ENCODE assay signal across 8 cellular contexts in genomic region chr1:44031051-44031899, GRCh38. TPM values are rescaled to one million over a fixed set of nuclear protein-coding genes. Genes with fewer than 3 reads are reported as not detected.
DNase-seq lines count a peak whose midpoint lies in the region; ATAC-seq and TF ChIP-seq lines count a peak whose summit lies in the region.

TSS of gene SLC6A9 (minus strand) at chr1:44031462. CDS start at chr1:44024277, 7,185 bp downstream.

- TF ChIP-seq CTCF in RWPE2 (IDR thresholded peaks at IDR 0.05; ENCODE audit: poor library complexity, severe bottlenecking) (peak; percentile 6), retinal pigment epithelial cell (conservative IDR thresholded peaks at IDR 0.05; ENCODE audit: low read depth, low read length) (no peak)

- peaks cover 9% of the 10 kb centered on the region; the same call in 1 of the 2 replicates for H3K36me3 ChIP-seq in RWPE2 (ENCODE audit: low read depth)

- H3K4me1 ChIP-seq in RWPE2 (ENCODE audit: insufficient read depth, poor library complexity, severe bottlenecking), result peaks cover 26% of the 10 kb centered on the region

- H3K27me3 ChIP-seq in RWPE2 (ENCODE audit: insufficient read depth, poor library complexity, severe bottlenecking), result no peaks in the 10 kb centered on the region

- DNase-seq in NCI-H1092 treated with DMSO at 0.1 percent for 48 hours (lab: John Stamatoyannopoulos, UW), result peak; percentile 10
- no peak for DNase-seq in NCI-H1092 (lab: John Stamatoyannopoulos, UW)
- DNase-seq in RWPE2 (ENCODE audit: low spot score), result no peak
- DNase-seq in activated naive CD8-positive, alpha-beta T cell treated with anti-CD3 and anti-CD28 coated beads, Interleukin-2, amount 50 U/mL, for 16 hours (ENCODE audit: low read depth, low spot score), result peak; percentile 48
- peak; percentile 51 for DNase-seq in left ventricle myocardium superior
- DNase-seq in retinal pigment epithelial cell (ENCODE audit: low read depth), result no peak
- DNase-seq in cortex of kidney (lab: John Stamatoyannopoulos, UW), result no peak

- no peaks in the 10 kb centered on the region for H3K9me3 ChIP-seq in RWPE2 (ENCODE audit: severe bottlenecking)

- intact Hi-C loops in left ventricle myocardium superior (cut with micrococcal nuclease), result no loop called here

- H3K4me3 ChIP-seq in RWPE2 (ENCODE audit: severe bottlenecking) (peak within 1 kb of the TSS; percentile 62), retinal pigment epithelial cell (ENCODE audit: low read length) (peak within 1 kb of the TSS; percentile 71)

- H3K27ac ChIP-seq in RWPE2 (ENCODE audit: poor library complexity, severe bottlenecking), result peak within 1 kb of the TSS; percentile 72

- peak; percentile 28 for ATAC-seq in RWPE2 (ENCODE audit: low read depth)
- ATAC-seq in left ventricle myocardium superior, result peak; percentile 17
- no peak for ATAC-seq in GM18502 (IDR thresholded peaks at IDR 0.05; ENCODE audit: poor library complexity, unreplicated experiment)

RNA-seq across cellular contexts. Expression of gene SLC6A9, which starts in this region (rescaled TPM):
- 1.6 TPM for total RNA-seq in left ventricle myocardium superior

Comparison
In these comparisons a context has a peak if more than half of its experiments do, and no peak if none do; other contexts are left out.
1. DNase-seq: peak in NCI-H1092 treated with DMSO at 0.1 percent for 48 hours (single experiment), activated naive CD8-positive, alpha-beta T cell treated with anti-CD3 and anti-CD28 coated beads, Interleukin-2, amount 50 U/mL, for 16 hours (single experiment) and left ventricle myocardium superior (single experiment); none in NCI-H1092 (single experiment), RWPE2 (single experiment), retinal pigment epithelial cell (single experiment) and cortex of kidney (single experiment).